8 cellular contexts compared by ENCODE assay signal in the genomic region with DNA sequence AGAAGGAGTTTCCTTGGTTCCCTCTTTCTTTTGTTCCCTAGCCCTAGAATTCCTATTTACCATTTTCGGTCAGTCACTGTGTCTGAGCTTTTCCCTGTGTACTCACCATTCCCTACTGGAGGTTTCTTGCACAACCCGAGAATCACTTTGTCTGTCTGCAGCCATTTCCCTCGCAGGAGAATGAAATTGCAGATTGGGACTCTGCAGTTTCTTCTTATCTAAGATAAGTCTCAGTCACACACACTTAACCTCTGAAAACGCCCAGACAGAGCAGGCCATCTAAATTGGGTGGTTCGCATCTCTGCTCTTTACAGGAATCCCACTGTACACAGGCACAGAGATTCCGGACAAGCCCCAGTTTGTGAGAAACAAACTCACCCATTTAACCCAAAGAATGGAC. TPM values are rescaled to one million over a fixed set of nuclear protein-coding genes. Genes with fewer than 3 reads are reported as not detected.
"Had no signal": no experiment of that assay in that cellular context is flagged by ENCODE, and none has a peak within 500 bp of the region (broad histone marks: within the 10 kb centered on the region; RNA-seq: fewer than 3 reads in every experiment).

No MANE protein-coding gene starts in this region.

- H3K4me1 Mint-ChIP-seq: GM23338, H9 had no signal

- H2AFZ ChIP-seq: GM23338 had no signal

- FAIRE-seq: H1, H54, HTR-8/SVneo had no signal

- H3K9me3 Mint-ChIP-seq: H9 had no signal

- H3K27ac Mint-ChIP-seq: GM23338 had no signal

- H3K4me3 ChIP-seq: GM23338 had no signal

- H3K4me3 Mint-ChIP-seq: GM23338, H9 had no signal

- DNase-seq: H9, HCEC 1CT, IMR-90, KBM-7 had no signal

- H3K4me2 ChIP-seq: GM23338 had no signal

- ATAC-seq: GM23338 had no signal

RNA-seq across cellular contexts. Expression of a gene that starts 58.6 kb away (rescaled TPM):
- total RNA-seq: IMR-90 had no signal
- polyA plus RNA-seq: IMR-90 had no signal
